Comparison of ENCODE assay signal across 1 cellular context in genomic region chr6:28810655-28811053, GRCh38.
TF ChIP-seq lines count a peak whose summit lies in the region.

No MANE protein-coding gene starts in this region.

TF ChIP-seq in HEK293, 187 proteins besides CTCF, POLR2A, EP300 and RAD21 (continued from another document):
- TF ChIP-seq, protein P1, sequence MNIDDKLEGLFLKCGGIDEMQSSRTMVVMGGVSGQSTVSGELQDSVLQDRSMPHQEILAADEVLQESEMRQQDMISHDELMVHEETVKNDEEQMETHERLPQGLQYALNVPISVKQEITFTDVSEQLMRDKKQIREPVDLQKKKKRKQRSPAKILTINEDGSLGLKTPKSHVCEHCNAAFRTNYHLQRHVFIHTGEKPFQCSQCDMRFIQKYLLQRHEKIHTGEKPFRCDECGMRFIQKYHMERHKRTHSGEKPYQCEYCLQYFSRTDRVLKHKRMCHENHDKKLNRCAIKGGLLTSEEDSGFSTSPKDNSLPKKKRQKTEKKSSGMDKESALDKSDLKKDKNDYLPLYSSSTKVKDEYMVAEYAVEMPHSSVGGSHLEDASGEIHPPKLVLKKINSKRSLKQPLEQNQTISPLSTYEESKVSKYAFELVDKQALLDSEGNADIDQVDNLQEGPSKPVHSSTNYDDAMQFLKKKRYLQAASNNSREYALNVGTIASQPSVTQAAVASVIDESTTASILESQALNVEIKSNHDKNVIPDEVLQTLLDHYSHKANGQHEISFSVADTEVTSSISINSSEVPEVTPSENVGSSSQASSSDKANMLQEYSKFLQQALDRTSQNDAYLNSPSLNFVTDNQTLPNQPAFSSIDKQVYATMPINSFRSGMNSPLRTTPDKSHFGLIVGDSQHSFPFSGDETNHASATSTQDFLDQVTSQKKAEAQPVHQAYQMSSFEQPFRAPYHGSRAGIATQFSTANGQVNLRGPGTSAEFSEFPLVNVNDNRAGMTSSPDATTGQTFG (tag by site-specific recombination; IDR thresholded peaks at IDR 0.05; ENCODE audit: borderline replicate concordance): no peak
- TF ChIP-seq ZNF132 (tag by site-specific recombination; IDR thresholded peaks at IDR 0.05; ENCODE audit: borderline replicate concordance) (no peak), ZNF335 (tag by site-specific recombination; conservative IDR thresholded peaks at IDR 0.05) (peak; percentile 99), SCRT2 (tag by site-specific recombination; IDR thresholded peaks at IDR 0.05) (peak; percentile 81), ZNF521 (tag by site-specific recombination; IDR thresholded peaks at IDR 0.05) (no peak), MEIS1 (CRISPR knock-in tag; IDR thresholded peaks at IDR 0.05; ENCODE audit: borderline replicate concordance) (no peak), SCRT1 (tag by site-specific recombination; IDR thresholded peaks at IDR 0.05; ENCODE audit: borderline replicate concordance) (peak; percentile 50; the same call in 1 of the 2 replicates), HOXA7 (CRISPR knock-in tag; IDR thresholded peaks at IDR 0.05; ENCODE audit: borderline replicate concordance) (no peak)
- TF ChIP-seq, protein P2, sequence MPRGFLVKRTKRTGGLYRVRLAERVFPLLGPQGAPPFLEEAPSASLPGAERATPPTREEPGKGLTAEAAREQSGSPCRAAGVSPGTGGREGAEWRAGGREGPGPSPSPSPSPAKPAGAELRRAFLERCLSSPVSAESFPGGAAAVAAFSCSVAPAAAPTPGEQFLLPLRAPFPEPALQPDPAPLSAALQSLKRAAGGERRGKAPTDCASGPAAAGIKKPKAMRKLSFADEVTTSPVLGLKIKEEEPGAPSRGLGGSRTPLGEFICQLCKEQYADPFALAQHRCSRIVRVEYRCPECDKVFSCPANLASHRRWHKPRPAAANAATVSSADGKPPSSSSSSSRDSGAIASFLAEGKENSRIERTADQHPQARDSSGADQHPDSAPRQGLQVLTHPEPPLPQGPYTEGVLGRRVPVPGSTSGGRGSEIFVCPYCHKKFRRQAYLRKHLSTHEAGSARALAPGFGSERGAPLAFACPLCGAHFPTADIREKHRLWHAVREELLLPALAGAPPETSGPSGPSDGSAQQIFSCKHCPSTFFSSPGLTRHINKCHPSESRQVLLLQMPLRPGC (tag by site-specific recombination; IDR thresholded peaks at IDR 0.05): no peak
- TF ChIP-seq, protein P3, sequence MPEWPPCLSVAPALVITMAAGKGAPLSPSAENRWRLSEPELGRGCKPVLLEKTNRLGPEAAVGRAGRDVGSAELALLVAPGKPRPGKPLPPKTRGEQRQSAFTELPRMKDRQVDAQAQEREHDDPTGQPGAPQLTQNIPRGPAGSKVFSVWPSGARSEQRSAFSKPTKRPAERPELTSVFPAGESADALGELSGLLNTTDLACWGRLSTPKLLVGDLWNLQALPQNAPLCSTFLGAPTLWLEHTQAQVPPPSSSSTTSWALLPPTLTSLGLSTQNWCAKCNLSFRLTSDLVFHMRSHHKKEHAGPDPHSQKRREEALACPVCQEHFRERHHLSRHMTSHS (tag by site-specific recombination; IDR thresholded peaks at IDR 0.05): no peak
- TF ChIP-seq, protein P4, sequence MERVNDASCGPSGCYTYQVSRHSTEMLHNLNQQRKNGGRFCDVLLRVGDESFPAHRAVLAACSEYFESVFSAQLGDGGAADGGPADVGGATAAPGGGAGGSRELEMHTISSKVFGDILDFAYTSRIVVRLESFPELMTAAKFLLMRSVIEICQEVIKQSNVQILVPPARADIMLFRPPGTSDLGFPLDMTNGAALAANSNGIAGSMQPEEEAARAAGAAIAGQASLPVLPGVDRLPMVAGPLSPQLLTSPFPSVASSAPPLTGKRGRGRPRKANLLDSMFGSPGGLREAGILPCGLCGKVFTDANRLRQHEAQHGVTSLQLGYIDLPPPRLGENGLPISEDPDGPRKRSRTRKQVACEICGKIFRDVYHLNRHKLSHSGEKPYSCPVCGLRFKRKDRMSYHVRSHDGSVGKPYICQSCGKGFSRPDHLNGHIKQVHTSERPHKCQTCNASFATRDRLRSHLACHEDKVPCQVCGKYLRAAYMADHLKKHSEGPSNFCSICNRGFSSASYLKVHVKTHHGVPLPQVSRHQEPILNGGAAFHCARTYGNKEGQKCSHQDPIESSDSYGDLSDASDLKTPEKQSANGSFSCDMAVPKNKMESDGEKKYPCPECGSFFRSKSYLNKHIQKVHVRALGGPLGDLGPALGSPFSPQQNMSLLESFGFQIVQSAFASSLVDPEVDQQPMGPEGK (tag by site-specific recombination; IDR thresholded peaks at IDR 0.05): no peak
